10 cellular contexts compared by ENCODE assay signal in the genomic region with DNA sequence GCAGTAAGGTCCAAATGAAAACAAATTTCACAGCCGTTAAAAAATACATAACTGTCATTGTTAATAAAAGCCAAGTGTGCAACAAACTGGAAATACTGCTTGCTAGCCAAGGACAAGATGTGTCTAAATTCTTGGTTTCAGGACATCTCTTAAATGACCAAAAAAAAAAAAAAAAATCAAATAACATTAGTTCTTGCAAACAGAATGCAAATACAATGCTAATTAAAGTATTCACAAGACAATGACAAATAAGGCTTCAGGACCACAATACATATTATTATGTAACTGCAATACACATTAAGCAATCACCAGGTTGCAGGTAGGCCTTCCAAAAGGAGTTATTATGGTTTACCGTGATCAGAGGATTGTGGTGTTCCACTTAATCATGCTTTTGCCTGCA. TPM values are rescaled to one million over a fixed set of nuclear protein-coding genes. Genes with fewer than 3 reads are reported as not detected.
DNase-seq lines count a peak whose midpoint lies in the region; ATAC-seq and TF ChIP-seq lines count a peak whose summit lies in the region.
"Had no signal": no experiment of that assay in that cellular context is flagged by ENCODE, and none has a peak within 500 bp of the region (broad histone marks: within the 10 kb centered on the region; RNA-seq: fewer than 3 reads in every experiment).

No MANE protein-coding gene starts in this region.

- H3K4me1 ChIP-seq in DND-41 (ENCODE audit: insufficient read depth, low read length) (peaks cover 71% of the 10 kb centered on the region), RWPE2 (ENCODE audit: insufficient read depth, poor library complexity, severe bottlenecking) (peaks cover 30% of the 10 kb centered on the region), psoas muscle (peaks cover 54% of the 10 kb centered on the region)

- H3K4me3 ChIP-seq in DND-41 (ENCODE audit: low read depth in 1 of 2, low read length in 2 of 2): peak overlapping the region; percentile 21 to 82; a peak in 3 of 4 replicates
- H3K4me3 ChIP-seq in RWPE2 (ENCODE audit: severe bottlenecking): peak overlapping the region; percentile 87
- peak overlapping the region; percentile 87 for H3K4me3 ChIP-seq in fibroblast of pulmonary artery (replicated peaks; ENCODE audit: low read depth, low read length)
- H3K4me3 ChIP-seq in psoas muscle: peak overlapping the region; percentile 91

- no peaks in the 10 kb centered on the region for H3K27me3 ChIP-seq in DND-41 (ENCODE audit: insufficient read depth, low read length, poor library complexity)
- no peaks in the 10 kb centered on the region for H3K27me3 ChIP-seq in RWPE2 (ENCODE audit: insufficient read depth, poor library complexity, severe bottlenecking)
- no peaks in the 10 kb centered on the region for H3K27me3 ChIP-seq in psoas muscle (ENCODE audit: insufficient read depth in 3 of 3, low read length in 2 of 3)

- peaks cover 81% of the 10 kb centered on the region for H3K79me2 ChIP-seq in DND-41 (ENCODE audit: insufficient read depth, low read length)

- H3K4me2 ChIP-seq in DND-41 (ENCODE audit: insufficient read depth, low read length): peak overlapping the region; percentile 79

- peaks cover 61% of the 10 kb centered on the region for H4K20me1 ChIP-seq in DND-41 (ENCODE audit: insufficient read depth, low read length)

- H3K36me3 ChIP-seq in DND-41 (ENCODE audit: insufficient read depth, low read length) (peaks cover 52% of the 10 kb centered on the region), RWPE2 (ENCODE audit: low read depth) (peaks cover 29% of the 10 kb centered on the region), psoas muscle (ENCODE audit: insufficient read depth in 1 of 2, low read depth in 1 of 2) (no peaks in the 10 kb centered on the region)

- H3K9me3 ChIP-seq in DND-41 (ENCODE audit: insufficient read depth, low read length, severe bottlenecking) (no peaks in the 10 kb centered on the region), RWPE2 (ENCODE audit: severe bottlenecking) (no peaks in the 10 kb centered on the region), psoas muscle (no peaks in the 10 kb centered on the region)

- ATAC-seq in DND-41 (ENCODE audit: insufficient read depth, low read depth): no peak
- ATAC-seq in RWPE2 (ENCODE audit: low read depth): no peak
- ATAC-seq in psoas muscle: no peak
- no peak for ATAC-seq in GM18498 (IDR thresholded peaks at IDR 0.05; ENCODE audit: unreplicated experiment)
- ATAC-seq in HG03135 (IDR thresholded peaks at IDR 0.05; ENCODE audit: unreplicated experiment): no peak

- WGBS in psoas muscle, 3 donors: 10 to 12% (median 11%) methylated on average over 2 of the region's 2 CpGs

- H3K27ac ChIP-seq in DND-41 (ENCODE audit: low read length): peak overlapping the region; percentile 52
- peak overlapping the region; percentile 83 for H3K27ac ChIP-seq in RWPE2 (ENCODE audit: poor library complexity, severe bottlenecking)
- H3K27ac ChIP-seq in psoas muscle: no peak overlapping the region

- DNase-seq in DND-41: no peak
- DNase-seq in RWPE2 (ENCODE audit: low spot score): no peak
- no peak for DNase-seq in fibroblast of pulmonary artery (ENCODE audit: low read depth)
- no peak for DNase-seq in psoas muscle
- DNase-seq in activated CD8-positive, alpha-beta memory T cell treated with anti-CD3 and anti-CD28 coated beads, Interleukin-2, amount 50 U/mL, for 4 hours: no peak
- no peak for DNase-seq in activated naive CD4-positive, alpha-beta T cell (lab: John Stamatoyannopoulos, UW)
- DNase-seq: activated CD4-positive, alpha-beta T cell treated with anti-CD3 and anti-CD28 coated beads for 1 hour; NCI-H2107 had no signal

- intact Hi-C loops in psoas muscle (cut with DNase I): loop anchor here (2.0 to 10.0 kb wide), 6 partner anchors 33 to 365 kb away; a partner anchor contains a TSS

- TF ChIP-seq CTCF in DND-41 (IDR thresholded peaks at IDR 0.05; ENCODE audit: borderline replicate concordance, extremely low read depth, low read length, poor library complexity, severe bottlenecking): no peak
- TF ChIP-seq CTCF in RWPE2 (IDR thresholded peaks at IDR 0.05; ENCODE audit: poor library complexity, severe bottlenecking): no peak
- TF ChIP-seq CTCF in fibroblast of pulmonary artery (IDR thresholded peaks at IDR 0.05; ENCODE audit: low read length, missing control alignments): no peak
- no peak for TF ChIP-seq CTCF in psoas muscle (IDR thresholded peaks at IDR 0.05)

- H3K9ac ChIP-seq in DND-41 (ENCODE audit: low read depth, low read length): peak overlapping the region; percentile 80

- H2AFZ ChIP-seq in DND-41 (ENCODE audit: low read depth, low read length): no peak overlapping the region

RNA-seq across cellular contexts. Expression of a gene that starts 3.6 kb away (rescaled TPM):
- total RNA-seq in psoas muscle: 10 to 100 TPM; 27.7 to 44.7 (median 36.4) TPM
- polyA plus RNA-seq in psoas muscle: 10 to 100 TPM; 16.1 to 34.2 (median 16.8) TPM
